Comparison of ENCODE assay signal across 10 cellular contexts in the genomic region with DNA sequence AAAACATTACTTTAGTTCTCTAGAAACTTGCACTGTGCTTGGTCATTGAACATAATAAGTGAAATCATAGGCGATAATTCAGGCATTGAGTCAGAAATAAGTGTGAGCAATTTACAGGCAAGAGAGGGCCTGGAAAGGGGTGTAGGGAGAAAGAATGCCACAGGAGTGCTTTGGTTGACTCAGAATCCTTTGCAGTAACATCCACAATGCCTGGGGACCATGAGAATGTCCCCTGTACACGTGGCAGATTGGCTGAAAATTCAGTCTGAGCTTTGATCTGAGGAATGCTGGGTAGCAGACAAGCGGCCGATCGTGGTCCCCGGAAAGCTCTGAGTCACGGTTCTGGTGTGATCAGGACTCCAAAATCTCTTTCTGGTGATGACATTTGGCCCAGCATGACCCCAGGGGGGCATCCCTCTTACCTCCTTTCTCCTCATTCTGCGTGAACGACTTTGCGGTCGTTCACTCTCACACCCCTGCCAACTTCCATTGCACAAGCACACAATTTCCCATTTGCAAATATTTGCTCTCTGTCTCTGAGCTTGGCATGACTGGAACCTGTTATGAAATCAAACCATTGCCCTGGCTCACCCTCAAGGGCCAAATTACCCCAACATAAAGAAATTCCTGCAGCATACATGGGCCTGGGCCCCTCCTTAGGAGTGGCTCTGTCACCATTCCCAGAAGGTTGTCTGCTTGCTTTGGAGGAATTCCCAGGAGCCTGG.
DNase-seq lines count a peak whose midpoint lies in the region; ATAC-seq and TF ChIP-seq lines count a peak whose summit lies in the region.
"Had no signal": no experiment of that assay in that cellular context is flagged by ENCODE, and none has a peak within 500 bp of the region (broad histone marks: within the 10 kb centered on the region; RNA-seq: fewer than 3 reads in every experiment).

No MANE protein-coding gene starts in this region.

- no peak overlapping the region for H3K4me3 Mint-ChIP-seq in activated naive CD4-positive, alpha-beta T cell treated with anti-CD3 and anti-CD28 coated beads, Interleukin-2, amount 10 ng/mL, durations not matched to agents 7 days and 5 days
- H3K4me3 Mint-ChIP-seq: T-helper 1 cell treated with Interleukin-12 subunit alpha and Interleukin-12 subunit beta and Interleukin-4 antibody, amounts not matched to agents 30 μg/mL and 1 μg/mL, for 36 hours had no signal

- no peak overlapping the region for H3K27ac Mint-ChIP-seq in activated naive CD4-positive, alpha-beta T cell treated with anti-CD3 and anti-CD28 coated beads, Interleukin-2, amount 10 ng/mL, durations not matched to agents 7 days and 5 days
- H3K27ac Mint-ChIP-seq: T-helper 1 cell treated with Interleukin-12 subunit alpha and Interleukin-12 subunit beta and Interleukin-4 antibody, amounts not matched to agents 30 μg/mL and 1 μg/mL, for 36 hours had no signal

- no peaks in the 10 kb centered on the region for H3K9me3 Mint-ChIP-seq in activated naive CD4-positive, alpha-beta T cell treated with anti-CD3 and anti-CD28 coated beads, Interleukin-2, amount 10 ng/mL, durations not matched to agents 7 days and 5 days
- H3K9me3 Mint-ChIP-seq: T-helper 1 cell treated with Interleukin-12 subunit alpha and Interleukin-12 subunit beta and Interleukin-4 antibody, amounts not matched to agents 30 μg/mL and 1 μg/mL, for 36 hours had no signal

- intact Hi-C loops in posterior vena cava (cut with DNase I) = no loop called here

- ATAC-seq in HG03460 (IDR thresholded peaks at IDR 0.05; ENCODE audit: unreplicated experiment) (no peak), GM21381 (IDR thresholded peaks at IDR 0.05; ENCODE audit: unreplicated experiment) (no peak)

- no peak overlapping the region for H3K4me3 ChIP-seq in fibroblast of mammary gland (ENCODE audit: control insufficient read depth, low read depth, low read length)
- H3K4me3 ChIP-seq: ovary had no signal

- no peaks in the 10 kb centered on the region for H3K36me3 Mint-ChIP-seq in activated naive CD4-positive, alpha-beta T cell treated with anti-CD3 and anti-CD28 coated beads, Interleukin-2, amount 10 ng/mL, durations not matched to agents 7 days and 5 days

- H3K27me3 Mint-ChIP-seq in activated naive CD4-positive, alpha-beta T cell treated with anti-CD3 and anti-CD28 coated beads, Interleukin-2, amount 10 ng/mL, durations not matched to agents 7 days and 5 days = no peaks in the 10 kb centered on the region

- no peak for TF ChIP-seq CTCF in fibroblast of mammary gland (conservative IDR thresholded peaks at IDR 0.05; ENCODE audit: control insufficient read depth, insufficient read depth, low read depth, low read length)

- CTCF ChIA-PET in activated naive CD4-positive, alpha-beta T cell treated with anti-CD3 and anti-CD28 coated beads, Interleukin-2, amount 10 ng/mL, durations not matched to agents 7 days and 5 days (lab: Charles Lee) = interaction anchor here (1.4 to 1.8 kb wide), 3 partner anchors 9 to 29 kb away, joined by 3 to 6 read pairs (median 5); no protein-coding TSS in a partner anchor

- peak; percentile 80 for DNase-seq in DMS79 (lab: John Stamatoyannopoulos, UW)
- peak; percentile 79 for DNase-seq in NCI-H446 treated with DMSO at 0.1 percent for 48 hours (lab: John Stamatoyannopoulos, UW)
- peak; percentile 85 for DNase-seq in fibroblast of mammary gland (ENCODE audit: low read depth)
- peak; percentile 93 for DNase-seq in posterior vena cava (ENCODE audit: low spot score)
- no peak for DNase-seq in activated gamma-delta T cell treated with Interleukin-2 at 50 U/mL for 16 hours
- no peak for DNase-seq in activated naive CD4-positive, alpha-beta T cell treated with anti-CD3 and anti-CD28 coated beads, Interleukin-2, amount 10 ng/mL, durations not matched to agents 7 days and 5 days
- DNase-seq: ovary had no signal

- H3K4me1 Mint-ChIP-seq in activated naive CD4-positive, alpha-beta T cell treated with anti-CD3 and anti-CD28 coated beads, Interleukin-2, amount 10 ng/mL, durations not matched to agents 7 days and 5 days = peaks cover 4% of the 10 kb centered on the region

Comparison
In these comparisons a context has a peak if more than half of its experiments do, and no peak if none do; other contexts are left out.
1. DNase-seq: peak in DMS79 (single experiment), NCI-H446 treated with DMSO at 0.1 percent for 48 hours (single experiment), fibroblast of mammary gland (single experiment) and posterior vena cava (single experiment); none in activated gamma-delta T cell treated with Interleukin-2 at 50 U/mL for 16 hours (single experiment) and activated naive CD4-positive, alpha-beta T cell treated with anti-CD3 and anti-CD28 coated beads, Interleukin-2, amount 10 ng/mL, durations not matched to agents 7 days and 5 days (single experiment).